ENCODE assay signal across 1 cellular context in the genomic region with DNA sequence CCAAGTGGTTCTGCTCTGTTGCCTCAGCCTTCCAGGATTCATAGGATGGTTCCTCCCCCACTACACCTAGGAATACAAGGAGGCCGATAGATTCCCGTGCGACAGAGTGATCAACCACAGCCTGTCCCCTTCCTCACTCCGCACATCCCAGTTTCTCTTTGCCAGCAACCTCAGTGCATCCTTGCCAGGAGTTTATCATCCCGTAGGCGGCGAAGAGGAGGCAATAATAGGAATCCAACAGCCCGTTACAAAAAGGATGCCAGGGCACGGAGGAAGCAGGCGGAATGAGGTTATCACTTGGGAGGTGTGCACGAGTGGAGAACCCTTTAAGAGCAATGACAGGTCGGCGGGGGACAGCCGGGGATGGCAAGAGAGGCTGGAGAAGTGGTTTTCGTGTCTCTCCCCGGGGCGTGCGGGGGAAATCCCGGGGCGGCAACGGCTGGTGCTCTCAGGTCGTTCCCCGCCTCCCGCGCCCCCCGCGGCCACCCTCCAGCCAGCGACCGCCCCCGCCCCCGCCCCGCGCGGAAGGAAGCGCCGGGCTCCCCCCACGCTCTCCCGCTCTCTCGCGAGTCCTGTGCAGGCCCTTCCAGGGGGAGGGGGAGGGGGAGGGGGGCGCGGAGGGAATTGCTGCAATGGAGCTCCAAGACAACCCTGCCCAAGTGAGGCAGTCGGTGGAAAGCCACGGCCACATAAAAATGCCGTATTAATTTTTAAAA.
TF ChIP-seq lines count a peak whose summit lies in the region.

No MANE protein-coding gene starts in this region.

TF ChIP-seq in HepG2, 621 proteins besides CTCF, POLR2A, EP300 and RAD21 (continued from another document and continues in another):
- TF ChIP-seq ZNF687 (CRISPR knock-in tag; IDR thresholded peaks at IDR 0.05), result peak; percentile 24; the same call in 1 of the 2 replicates
- TF ChIP-seq ZBTB20 (CRISPR knock-in tag; IDR thresholded peaks at IDR 0.05; ENCODE audit: borderline replicate concordance, low read depth), result no peak
- TF ChIP-seq ZFP62 (CRISPR knock-in tag; IDR thresholded peaks at IDR 0.05), result no peak
- peak; percentile 49; the same call in 1 of the 2 replicates for TF ChIP-seq BORCS8-MEF2B (CRISPR knock-in tag; IDR thresholded peaks at IDR 0.05)
- no peak for TF ChIP-seq CC2D1A (CRISPR knock-in tag; IDR thresholded peaks at IDR 0.05)
- TF ChIP-seq CENPX (CRISPR knock-in tag; IDR thresholded peaks at IDR 0.05), result no peak
- TF ChIP-seq, protein P1, sequence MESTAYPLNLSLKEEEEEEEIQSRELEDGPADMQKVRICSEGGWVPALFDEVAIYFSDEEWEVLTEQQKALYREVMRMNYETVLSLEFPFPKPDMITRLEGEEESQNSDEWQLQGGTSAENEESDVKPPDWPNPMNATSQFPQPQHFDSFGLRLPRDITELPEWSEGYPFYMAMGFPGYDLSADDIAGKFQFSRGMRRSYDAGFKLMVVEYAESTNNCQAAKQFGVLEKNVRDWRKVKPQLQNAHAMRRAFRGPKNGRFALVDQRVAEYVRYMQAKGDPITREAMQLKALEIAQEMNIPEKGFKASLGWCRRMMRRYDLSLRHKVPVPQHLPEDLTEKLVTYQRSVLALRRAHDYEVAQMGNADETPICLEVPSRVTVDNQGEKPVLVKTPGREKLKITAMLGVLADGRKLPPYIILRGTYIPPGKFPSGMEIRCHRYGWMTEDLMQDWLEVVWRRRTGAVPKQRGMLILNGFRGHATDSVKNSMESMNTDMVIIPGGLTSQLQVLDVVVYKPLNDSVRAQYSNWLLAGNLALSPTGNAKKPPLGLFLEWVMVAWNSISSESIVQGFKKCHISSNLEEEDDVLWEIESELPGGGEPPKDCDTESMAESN (CRISPR knock-in tag; conservative IDR thresholded peaks at IDR 0.05), result no peak
- TF ChIP-seq ZGPAT (CRISPR knock-in tag; IDR thresholded peaks at IDR 0.05), result 0 out of 2 replicates have a peak, but pooled peaks have one; percentile 31
- TF ChIP-seq ZNF292 (CRISPR knock-in tag; IDR thresholded peaks at IDR 0.05; ENCODE audit: borderline replicate concordance, low read depth), result peak; percentile 67
- TF ChIP-seq MAZ (IDR thresholded peaks at IDR 0.05; ENCODE audit: borderline replicate concordance, low read depth, low read length), result no peak
- no peak for TF ChIP-seq MAZ (CRISPR knock-in tag; IDR thresholded peaks at IDR 0.05; ENCODE audit: low read depth)
- peak; percentile 63 for TF ChIP-seq KMT2A (CRISPR knock-in tag; IDR thresholded peaks at IDR 0.05)
- 0 out of 2 replicates have a peak, but pooled peaks have one; percentile 37 for TF ChIP-seq HNF1B (CRISPR knock-in tag; IDR thresholded peaks at IDR 0.05)
- no peak for TF ChIP-seq HDAC6 (IDR thresholded peaks at IDR 0.05; ENCODE audit: low read depth, low read length)
- TF ChIP-seq ZNF335 (CRISPR knock-in tag; IDR thresholded peaks at IDR 0.05), result no peak
- TF ChIP-seq PHB2 (IDR thresholded peaks at IDR 0.05; ENCODE audit: partially characterized antibody), result no peak
- TF ChIP-seq SALL1 (CRISPR knock-in tag; IDR thresholded peaks at IDR 0.05), result peak; percentile 19; the same call in 1 of the 2 replicates
- no peak for TF ChIP-seq SMC3 (IDR thresholded peaks at IDR 0.05; ENCODE audit: low read length)
- TF ChIP-seq TEAD3 (CRISPR knock-in tag; optimal IDR thresholded peaks at IDR 0.05; ENCODE audit: borderline replicate concordance), result peak; percentile 32
- 0 out of 2 replicates have a peak, but pooled peaks have one; percentile 61 for TF ChIP-seq ZNF382 (CRISPR knock-in tag; IDR thresholded peaks at IDR 0.05; ENCODE audit: borderline replicate concordance)
- no peak for TF ChIP-seq MATR3 (CRISPR knock-in tag; IDR thresholded peaks at IDR 0.05)
- TF ChIP-seq ZNF562 (CRISPR knock-in tag; IDR thresholded peaks at IDR 0.05; ENCODE audit: borderline replicate concordance), result no peak
- no peak for TF ChIP-seq MBNL3 (CRISPR knock-in tag; conservative IDR thresholded peaks at IDR 0.05)
- TF ChIP-seq NR2F6 (IDR thresholded peaks at IDR 0.05), result no peak
- TF ChIP-seq NR2F6 (CRISPR knock-in tag; IDR thresholded peaks at IDR 0.05), result no peak
- TF ChIP-seq ZNF891 (CRISPR knock-in tag; IDR thresholded peaks at IDR 0.05), result 0 out of 2 replicates have a peak, but pooled peaks have one; percentile 27
- 0 out of 2 replicates have a peak, but pooled peaks have one; percentile 28 for TF ChIP-seq ZMYM4 (CRISPR knock-in tag; IDR thresholded peaks at IDR 0.05)
- TF ChIP-seq, protein P2, sequence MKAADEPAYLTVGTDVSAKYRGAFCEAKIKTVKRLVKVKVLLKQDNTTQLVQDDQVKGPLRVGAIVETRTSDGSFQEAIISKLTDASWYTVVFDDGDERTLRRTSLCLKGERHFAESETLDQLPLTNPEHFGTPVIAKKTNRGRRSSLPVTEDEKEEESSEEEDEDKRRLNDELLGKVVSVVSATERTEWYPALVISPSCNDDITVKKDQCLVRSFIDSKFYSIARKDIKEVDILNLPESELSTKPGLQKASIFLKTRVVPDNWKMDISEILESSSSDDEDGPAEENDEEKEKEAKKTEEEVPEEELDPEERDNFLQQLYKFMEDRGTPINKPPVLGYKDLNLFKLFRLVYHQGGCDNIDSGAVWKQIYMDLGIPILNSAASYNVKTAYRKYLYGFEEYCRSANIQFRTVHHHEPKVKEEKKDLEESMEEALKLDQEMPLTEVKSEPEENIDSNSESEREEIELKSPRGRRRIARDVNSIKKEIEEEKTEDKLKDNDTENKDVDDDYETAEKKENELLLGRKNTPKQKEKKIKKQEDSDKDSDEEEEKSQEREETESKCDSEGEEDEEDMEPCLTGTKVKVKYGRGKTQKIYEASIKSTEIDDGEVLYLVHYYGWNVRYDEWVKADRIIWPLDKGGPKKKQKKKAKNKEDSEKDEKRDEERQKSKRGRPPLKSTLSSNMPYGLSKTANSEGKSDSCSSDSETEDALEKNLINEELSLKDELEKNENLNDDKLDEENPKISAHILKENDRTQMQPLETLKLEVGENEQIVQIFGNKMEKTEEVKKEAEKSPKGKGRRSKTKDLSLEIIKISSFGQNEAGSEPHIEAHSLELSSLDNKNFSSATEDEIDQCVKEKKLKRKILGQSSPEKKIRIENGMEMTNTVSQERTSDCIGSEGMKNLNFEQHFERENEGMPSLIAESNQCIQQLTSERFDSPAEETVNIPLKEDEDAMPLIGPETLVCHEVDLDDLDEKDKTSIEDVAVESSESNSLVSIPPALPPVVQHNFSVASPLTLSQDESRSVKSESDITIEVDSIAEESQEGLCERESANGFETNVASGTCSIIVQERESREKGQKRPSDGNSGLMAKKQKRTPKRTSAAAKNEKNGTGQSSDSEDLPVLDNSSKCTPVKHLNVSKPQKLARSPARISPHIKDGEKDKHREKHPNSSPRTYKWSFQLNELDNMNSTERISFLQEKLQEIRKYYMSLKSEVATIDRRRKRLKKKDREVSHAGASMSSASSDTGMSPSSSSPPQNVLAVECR (CRISPR knock-in tag; IDR thresholded peaks at IDR 0.05; ENCODE audit: borderline replicate concordance), result peak; percentile 33; the same call in 1 of the 2 replicates
- no peak for TF ChIP-seq ZNF589 (CRISPR knock-in tag; conservative IDR thresholded peaks at IDR 0.05)
- TF ChIP-seq KMT2B (CRISPR knock-in tag; IDR thresholded peaks at IDR 0.05), result peak; percentile 38; the same call in 1 of the 2 replicates
- TF ChIP-seq FOXO1 (CRISPR knock-in tag; IDR thresholded peaks at IDR 0.05), result no peak
- TF ChIP-seq, protein P3, sequence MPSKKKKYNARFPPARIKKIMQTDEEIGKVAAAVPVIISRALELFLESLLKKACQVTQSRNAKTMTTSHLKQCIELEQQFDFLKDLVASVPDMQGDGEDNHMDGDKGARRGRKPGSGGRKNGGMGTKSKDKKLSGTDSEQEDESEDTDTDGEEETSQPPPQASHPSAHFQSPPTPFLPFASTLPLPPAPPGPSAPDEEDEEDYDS (CRISPR knock-in tag; IDR thresholded peaks at IDR 0.05), result 0 out of 2 replicates have a peak, but pooled peaks have one; percentile 12
- no peak for TF ChIP-seq FOXP4 (CRISPR knock-in tag; IDR thresholded peaks at IDR 0.05)
- no peak for TF ChIP-seq IKZF4 (CRISPR knock-in tag; IDR thresholded peaks at IDR 0.05; ENCODE audit: borderline replicate concordance, low read depth, not compliant biosample characterization)
- no peak for TF ChIP-seq SRSF1 (optimal IDR thresholded peaks at IDR 0.05; ENCODE audit: low read depth, low read length)
- no peak for TF ChIP-seq HOXA5 (CRISPR knock-in tag; IDR thresholded peaks at IDR 0.05)
- peak; percentile 24; the same call in 1 of the 2 replicates for TF ChIP-seq CEBPG (CRISPR knock-in tag; IDR thresholded peaks at IDR 0.05)
- TF ChIP-seq, protein P4, sequence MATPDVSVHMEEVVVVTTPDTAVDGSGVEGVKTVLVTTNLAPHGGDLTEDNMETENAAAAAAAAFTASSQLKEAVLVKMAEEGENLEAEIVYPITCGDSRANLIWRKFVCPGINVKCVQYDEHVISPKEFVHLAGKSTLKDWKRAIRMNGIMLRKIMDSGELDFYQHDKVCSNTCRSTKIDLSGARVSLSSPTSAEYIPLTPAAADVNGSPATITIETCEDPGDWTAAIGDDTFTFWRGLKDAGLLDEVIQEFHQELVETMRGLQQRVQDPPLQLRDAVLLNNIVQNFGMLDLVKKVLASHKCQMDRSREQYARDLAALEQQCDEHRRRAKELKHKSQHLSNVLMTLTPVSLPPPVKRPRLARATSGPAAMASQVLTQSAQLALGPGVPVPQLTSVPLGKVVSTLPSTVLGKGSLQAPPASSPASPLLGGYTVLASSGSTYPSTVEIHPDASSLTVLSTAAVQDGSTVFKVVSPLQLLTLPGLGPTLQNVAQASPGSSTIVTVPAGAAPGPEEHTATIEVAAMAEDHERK (CRISPR knock-in tag; IDR thresholded peaks at IDR 0.05; ENCODE audit: low read depth), result no peak
- TF ChIP-seq ZNF10 (CRISPR knock-in tag; IDR thresholded peaks at IDR 0.05; ENCODE audit: borderline replicate concordance, low read depth), result 0 out of 2 replicates have a peak, but pooled peaks have one; percentile 95
- TF ChIP-seq ZMYM3 (CRISPR knock-in tag; IDR thresholded peaks at IDR 0.05), result 0 out of 2 replicates have a peak, but pooled peaks have one; percentile 10
- peak; percentile 31; the same call in 1 of the 2 replicates for TF ChIP-seq KAT7 (CRISPR knock-in tag; IDR thresholded peaks at IDR 0.05; ENCODE audit: borderline replicate concordance)
